In the genomic region with DNA sequence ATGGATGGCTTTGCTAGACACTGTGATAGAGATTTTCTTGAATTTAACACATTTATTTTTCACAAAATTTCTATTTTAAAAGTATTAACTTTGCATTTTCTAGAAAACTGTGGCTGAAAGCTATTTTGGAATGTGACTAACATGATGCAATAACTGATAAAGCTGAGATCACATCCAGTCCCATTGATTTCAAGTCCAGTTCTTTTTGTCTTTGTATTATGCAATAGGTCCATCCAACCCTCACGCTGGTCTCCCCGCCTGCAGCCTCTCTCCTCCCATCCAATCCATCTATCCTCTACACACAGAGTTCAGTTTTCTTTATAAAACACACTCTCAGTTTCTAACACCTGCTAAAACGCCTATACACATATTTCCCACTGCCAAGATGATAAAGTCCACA, we compare ENCODE assay signal across 25 cellular contexts.
DNase-seq lines count a peak whose midpoint lies in the region; ATAC-seq and TF ChIP-seq lines count a peak whose summit lies in the region.
"Had no signal": no experiment of that assay in that cellular context is flagged by ENCODE, and none has a peak within 500 bp of the region (broad histone marks: within the 10 kb centered on the region; RNA-seq: fewer than 3 reads in every experiment).

No MANE protein-coding gene starts in this region.

- in situ Hi-C loops in IMR-90 (cut with MboI; ENCODE audit: low sequenced_read_pairs): no loop called here

- H4K5ac ChIP-seq in IMR-90 (ENCODE audit: low read depth, low read length): no peak overlapping the region

- H3K27me3 ChIP-seq in IMR-90 (ENCODE audit: control insufficient read depth, insufficient read depth, low read length) (no peaks in the 10 kb centered on the region), liver (ENCODE audit: control insufficient read depth in 4 of 4, insufficient read depth in 4 of 4, low read length in 3 of 4) (no peaks in the 10 kb centered on the region), breast epithelium (no peaks in the 10 kb centered on the region)
- H3K27me3 ChIP-seq: BE2C; BLaER1 treated with 17β-estradiol and CSF1 and Interleukin-3, amounts not matched to agents 10 nM and 100 nM had no signal

- no peak overlapping the region for H3K4me2 ChIP-seq in IMR-90 (ENCODE audit: low read depth, low read length)
- H3K4me2 ChIP-seq: A549; BLaER1 treated with 17β-estradiol and CSF1 and Interleukin-3, amounts not matched to agents 10 nM and 100 nM; GM23338 had no signal

- TF ChIP-seq RAD21 in IMR-90 (IDR thresholded peaks at IDR 0.05; ENCODE audit: low read length): no peak
- TF ChIP-seq RAD21 in liver (IDR thresholded peaks at IDR 0.05): peak; percentile 11 to 43

- H4K91ac ChIP-seq in IMR-90 (ENCODE audit: insufficient read depth, low read depth, low read length): no peak overlapping the region

- H2AFZ ChIP-seq in IMR-90 (replicated peaks; ENCODE audit: low read length, poor library complexity): no peak overlapping the region
- H2AFZ ChIP-seq: GM23338 had no signal

- no peak overlapping the region for H3K4ac ChIP-seq in IMR-90 (ENCODE audit: low read depth, low read length)

- H2BK20ac ChIP-seq in IMR-90 (ENCODE audit: low read depth, low read length): no peak overlapping the region

- ATAC-seq in IMR-90 (ENCODE audit: low read depth): no peak
- ATAC-seq: A549, GM12878, GM23338 had no signal

- TF ChIP-seq CTCF in IMR-90 (conservative IDR thresholded peaks at IDR 0.05; ENCODE audit: low read depth, low read length): no peak
- no peak for TF ChIP-seq CTCF in chondrocyte (IDR thresholded peaks at IDR 0.05)
- TF ChIP-seq CTCF in fibroblast of the aortic adventitia (IDR thresholded peaks at IDR 0.05; ENCODE audit: insufficient read depth, low read length): no peak
- no peak for TF ChIP-seq CTCF in liver (IDR thresholded peaks at IDR 0.05; ENCODE audit: low read depth, low read length, missing input control)
- no peak for TF ChIP-seq CTCF in breast epithelium (IDR thresholded peaks at IDR 0.05)

- intact Hi-C loops in IMR-90 (cut with micrococcal nuclease): no loop called here
- intact Hi-C loops in breast epithelium (cut with DNase I; ENCODE audit: low total_unique reads): no loop called here

- H2BK15ac ChIP-seq in IMR-90 (ENCODE audit: low read depth, low read length): no peak overlapping the region

- no peak overlapping the region for H3K56ac ChIP-seq in IMR-90 (ENCODE audit: extremely low read depth, insufficient read depth, low read length)

- WGBS in IMR-90 (ENCODE audit: extremely low coverage in 2 of 2, insufficient read length in 1 of 2), 2 experiments: 90% methylated on average over 2 of the region's 3 CpGs; no CpG with 5 or more reads in 1 of the 2 experiments
- 26% methylated on average over 3 of the region's 3 CpGs for WGBS in liver

- H3K9me3 ChIP-seq in IMR-90 (ENCODE audit: control insufficient read depth, insufficient read depth, low read length): no peaks in the 10 kb centered on the region
- H3K9me3 ChIP-seq in liver (ENCODE audit: control insufficient read depth in 4 of 4, low read length in 3 of 4): no peaks in the 10 kb centered on the region
- H3K9me3 ChIP-seq in breast epithelium: no peaks in the 10 kb centered on the region
- H3K9me3 ChIP-seq: A549; BE2C; BLaER1 treated with 17β-estradiol and CSF1 and Interleukin-3, amounts not matched to agents 10 nM and 100 nM; HAP-1 had no signal

- no peaks in the 10 kb centered on the region for H3K4me1 Mint-ChIP-seq in chondrocyte (ENCODE audit: low read depth)
- H3K4me1 Mint-ChIP-seq: CD14-positive monocyte; CD8-positive, alpha-beta memory T cell; GM23338 had no signal

- H3K4me3 Mint-ChIP-seq in chondrocyte (ENCODE audit: unreplicated experiment): no peak overlapping the region
- H3K4me3 Mint-ChIP-seq: CD14-positive monocyte; CD4-positive, alpha-beta T cell; CD8-positive, alpha-beta memory T cell; GM23338; HFFc6 had no signal

- no peaks in the 10 kb centered on the region; a peak in 1 of 4 replicates for H3K79me1 ChIP-seq in IMR-90 (ENCODE audit: low read depth in 1 of 2, low read length in 2 of 2)

- no peak overlapping the region for H4K8ac ChIP-seq in IMR-90 (ENCODE audit: low read depth in 2 of 2, low read length in 2 of 2)

- no peaks in the 10 kb centered on the region for H3K36me3 Mint-ChIP-seq in chondrocyte (ENCODE audit: low read depth)
- H3K36me3 Mint-ChIP-seq: CD14-positive monocyte; CD8-positive, alpha-beta memory T cell had no signal

- POLR2A ChIA-PET in IMR-90 (lab: Charles Lee; ENCODE audit: unreplicated experiment): no interaction called here

- no peak overlapping the region for H2AK9ac ChIP-seq in IMR-90 (replicated peaks; ENCODE audit: low read depth, low read length, poor library complexity)

- DNase-seq in IMR-90 (no peak), chondrocyte (ENCODE audit: low spot score) (no peak), fibroblast of the aortic adventitia (ENCODE audit: low read depth) (peak; percentile 48), breast epithelium (ENCODE audit: low spot score in 2 of 2) (no peak), NK-92 (lab: John Stamatoyannopoulos, UW; ENCODE audit: unreplicated experiment) (no peak), hypothalamus (lab: John Stamatoyannopoulos, UW) (no peak), 8988T (no peak)
- DNase-seq: ACHN; AML-193; BE2C; CD4-positive, alpha-beta T cell; CD8-positive, alpha-beta memory T cell; DMS 273 treated with DMSO at 0.1 percent for 48 hours; DMS79; EL; GDM1; HFFc6 had no signal

- CTCF ChIA-PET in IMR-90 (lab: Yijun Ruan, JAX): no interaction called here

- H3K27ac ChIP-seq in IMR-90 (ENCODE audit: insufficient read depth, low read length) (no peak overlapping the region), liver (ENCODE audit: low read depth in 1 of 2, low read length in 2 of 2) (peak overlapping the region in 1 of 2 donors; percentile 32), breast epithelium (no peak overlapping the region)
- H3K27ac ChIP-seq: 22Rv1; A549; BLaER1 treated with 17β-estradiol and CSF1 and Interleukin-3, amounts not matched to agents 10 nM and 100 nM had no signal

- no peaks in the 10 kb centered on the region for H3K36me3 ChIP-seq in IMR-90 (ENCODE audit: control insufficient read depth, insufficient read depth, low read length)
- H3K36me3 ChIP-seq in liver (ENCODE audit: control insufficient read depth in 4 of 4, insufficient read depth in 3 of 4, low read depth in 1 of 4, low read length in 3 of 4): no peaks in the 10 kb centered on the region
- H3K36me3 ChIP-seq in breast epithelium: no peaks in the 10 kb centered on the region
- H3K36me3 ChIP-seq: BE2C; BLaER1 treated with 17β-estradiol and CSF1 and Interleukin-3, amounts not matched to agents 10 nM and 100 nM; HAP-1 had no signal

- no peak overlapping the region for H3K23ac ChIP-seq in IMR-90 (ENCODE audit: low read depth, low read length)

- H3K14ac ChIP-seq in IMR-90 (replicated peaks; ENCODE audit: low read depth, low read length): no peak overlapping the region

- no peak overlapping the region for H3K4me3 ChIP-seq in IMR-90 (ENCODE audit: insufficient read depth, low read depth, low read length)
- H3K4me3 ChIP-seq in fibroblast of the aortic adventitia (ENCODE audit: low read depth, low read length): no peak overlapping the region
- no peak overlapping the region for H3K4me3 ChIP-seq in liver (ENCODE audit: low read depth in 1 of 3, low read length in 3 of 3)
- H3K4me3 ChIP-seq in breast epithelium: no peak overlapping the region
- H3K4me3 ChIP-seq: A549; BLaER1 treated with 17β-estradiol and CSF1 and Interleukin-3, amounts not matched to agents 10 nM and 100 nM; GM12878; GM23338; HAP-1 had no signal

- no peaks in the 10 kb centered on the region for H3K9me3 Mint-ChIP-seq in chondrocyte (ENCODE audit: low read depth)
- H3K9me3 Mint-ChIP-seq: GM23338, HFFc6 had no signal

- H2BK120ac ChIP-seq in IMR-90 (ENCODE audit: low read depth, low read length): no peak overlapping the region

- H3K27ac Mint-ChIP-seq in chondrocyte (ENCODE audit: unreplicated experiment): peak overlapping the region; percentile 41
- H3K27ac Mint-ChIP-seq: CD4-positive, alpha-beta T cell; CD8-positive, alpha-beta memory T cell; HFFc6 had no signal

- H3K4me1 ChIP-seq in IMR-90 (ENCODE audit: control insufficient read depth, insufficient read depth, low read length) (no peaks in the 10 kb centered on the region), liver (ENCODE audit: control insufficient read depth in 4 of 4, insufficient read depth in 4 of 4, low read length in 3 of 4) (peaks cover 0 to 21% (median 14%) of the 10 kb centered on the region in 4 donors), breast epithelium (no peaks in the 10 kb centered on the region)
- H3K4me1 ChIP-seq: A549; BE2C; BLaER1 treated with 17β-estradiol and CSF1 and Interleukin-3, amounts not matched to agents 10 nM and 100 nM; HAP-1 had no signal

- no peak for TF ChIP-seq POLR2A in IMR-90 (IDR thresholded peaks at IDR 0.05; ENCODE audit: low read depth, low read length)
- no peak for TF ChIP-seq POLR2A in breast epithelium (IDR thresholded peaks at IDR 0.05)

- H3K18ac ChIP-seq in IMR-90 (ENCODE audit: low read depth, low read length): no peak overlapping the region

- H4K20me1 ChIP-seq in IMR-90 (ENCODE audit: insufficient read depth, low read length): no peaks in the 10 kb centered on the region
- H4K20me1 ChIP-seq: BLaER1 treated with 17β-estradiol and CSF1 and Interleukin-3, amounts not matched to agents 10 nM and 100 nM had no signal

- H3K9me1 ChIP-seq in IMR-90 (ENCODE audit: insufficient read depth, low read length): 0 out of 2 replicates have a peak, but pooled peaks cover 2% of the 10 kb centered on the region

- BruUV-seq in IMR-90 (replicated peaks; lab: Mats Ljungman, UMichigan): no TSS peak

- H2BK5ac ChIP-seq in IMR-90 (ENCODE audit: low read depth, low read length, poor library complexity, severe bottlenecking): no peak overlapping the region

- no peak overlapping the region for H3K9ac ChIP-seq in IMR-90 (ENCODE audit: low read depth, low read length)
- H3K9ac ChIP-seq in liver (ENCODE audit: low read depth in 1 of 2, low read length in 2 of 2): no peak overlapping the region
- H3K9ac ChIP-seq: BLaER1 treated with 17β-estradiol and CSF1 and Interleukin-3, amounts not matched to agents 10 nM and 100 nM had no signal

- H2AK5ac ChIP-seq in IMR-90 (ENCODE audit: low read depth, low read length): no peak overlapping the region

- dilution Hi-C loops in IMR-90 (cut with HindIII; ENCODE audit: low sequenced_read_pairs, unreplicated experiment): no loop called here

- no peaks in the 10 kb centered on the region for H3K27me3 Mint-ChIP-seq in chondrocyte (ENCODE audit: low read depth)
- H3K27me3 Mint-ChIP-seq: CD4-positive, alpha-beta T cell; CD8-positive, alpha-beta memory T cell had no signal

TF ChIP-seq in IMR-90, 13 proteins besides CTCF, POLR2A, EP300 and RAD21:
- peak; percentile 78 for TF ChIP-seq CEBPB (IDR thresholded peaks at IDR 0.05; ENCODE audit: low read depth, low read length)
- TF ChIP-seq MXI1 (IDR thresholded peaks at IDR 0.05; ENCODE audit: borderline replicate concordance, low read depth, low read length): no peak
TF ChIP-seq in IMR-90: peak in this region for 1.

TF ChIP-seq in liver, 16 proteins besides CTCF, POLR2A, EP300 and RAD21 (continues in another document):
- TF ChIP-seq TAF1 (conservative IDR thresholded peaks at IDR 0.05): no peak
- no peak for TF ChIP-seq GABPA (IDR thresholded peaks at IDR 0.05 in 1 of 2, conservative IDR thresholded peaks at IDR 0.05 in 1 of 2)
- no peak for TF ChIP-seq EGR1 (IDR thresholded peaks at IDR 0.05; ENCODE audit: low read depth in 2 of 2)
- no peak for TF ChIP-seq NR2F2 (IDR thresholded peaks at IDR 0.05)
